Comparison of ENCODE assay signal across 1 cellular context in the genomic region with DNA sequence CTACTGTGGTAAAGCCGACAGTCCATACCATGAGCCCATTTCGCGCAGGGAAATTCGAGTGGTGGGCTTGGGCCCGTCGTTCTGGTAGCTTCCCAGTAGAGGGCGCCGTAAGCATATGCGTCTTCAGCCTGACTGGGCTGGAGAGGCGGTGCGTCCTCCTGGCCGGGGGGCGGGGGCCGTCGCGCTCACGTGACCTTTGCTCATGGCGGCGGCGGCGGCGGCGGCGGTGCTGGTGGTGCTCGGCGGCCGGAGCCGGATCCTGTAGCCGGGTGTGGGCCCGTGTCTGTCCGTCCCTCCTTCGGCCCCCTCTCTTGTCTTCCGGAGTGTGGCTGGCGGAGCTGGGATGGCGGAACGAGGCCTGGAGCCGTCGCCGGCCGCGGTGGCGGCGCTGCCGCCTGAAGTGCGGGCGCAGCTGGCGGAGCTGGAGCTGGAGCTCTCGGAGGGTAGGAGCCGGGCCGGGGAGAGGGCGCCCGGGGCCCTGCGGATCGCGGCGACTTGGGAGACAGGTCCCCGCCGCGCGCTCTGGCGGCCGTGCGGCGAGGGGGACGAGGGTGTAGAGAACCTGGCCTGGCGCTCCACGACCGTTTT.
TF ChIP-seq lines count a peak whose summit lies in the region.

A gene with protein sequence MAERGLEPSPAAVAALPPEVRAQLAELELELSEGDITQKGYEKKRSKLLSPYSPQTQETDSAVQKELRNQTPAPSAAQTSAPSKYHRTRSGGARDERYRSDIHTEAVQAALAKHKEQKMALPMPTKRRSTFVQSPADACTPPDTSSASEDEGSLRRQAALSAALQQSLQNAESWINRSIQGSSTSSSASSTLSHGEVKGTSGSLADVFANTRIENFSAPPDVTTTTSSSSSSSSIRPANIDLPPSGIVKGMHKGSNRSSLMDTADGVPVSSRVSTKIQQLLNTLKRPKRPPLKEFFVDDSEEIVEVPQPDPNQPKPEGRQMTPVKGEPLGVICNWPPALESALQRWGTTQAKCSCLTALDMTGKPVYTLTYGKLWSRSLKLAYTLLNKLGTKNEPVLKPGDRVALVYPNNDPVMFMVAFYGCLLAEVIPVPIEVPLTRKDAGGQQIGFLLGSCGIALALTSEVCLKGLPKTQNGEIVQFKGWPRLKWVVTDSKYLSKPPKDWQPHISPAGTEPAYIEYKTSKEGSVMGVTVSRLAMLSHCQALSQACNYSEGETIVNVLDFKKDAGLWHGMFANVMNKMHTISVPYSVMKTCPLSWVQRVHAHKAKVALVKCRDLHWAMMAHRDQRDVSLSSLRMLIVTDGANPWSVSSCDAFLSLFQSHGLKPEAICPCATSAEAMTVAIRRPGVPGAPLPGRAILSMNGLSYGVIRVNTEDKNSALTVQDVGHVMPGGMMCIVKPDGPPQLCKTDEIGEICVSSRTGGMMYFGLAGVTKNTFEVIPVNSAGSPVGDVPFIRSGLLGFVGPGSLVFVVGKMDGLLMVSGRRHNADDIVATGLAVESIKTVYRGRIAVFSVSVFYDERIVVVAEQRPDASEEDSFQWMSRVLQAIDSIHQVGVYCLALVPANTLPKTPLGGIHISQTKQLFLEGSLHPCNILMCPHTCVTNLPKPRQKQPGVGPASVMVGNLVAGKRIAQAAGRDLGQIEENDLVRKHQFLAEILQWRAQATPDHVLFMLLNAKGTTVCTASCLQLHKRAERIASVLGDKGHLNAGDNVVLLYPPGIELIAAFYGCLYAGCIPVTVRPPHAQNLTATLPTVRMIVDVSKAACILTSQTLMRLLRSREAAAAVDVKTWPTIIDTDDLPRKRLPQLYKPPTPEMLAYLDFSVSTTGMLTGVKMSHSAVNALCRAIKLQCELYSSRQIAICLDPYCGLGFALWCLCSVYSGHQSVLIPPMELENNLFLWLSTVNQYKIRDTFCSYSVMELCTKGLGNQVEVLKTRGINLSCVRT (N-terminal part only) (plus strand): TSS at position 188 of the 588 bp plus-strand sequence. CDS start 156 bp downstream, at position 344.

TF ChIP-seq in WTC11, 78 proteins besides CTCF, POLR2A, EP300 and RAD21 (continued from another document):
- TF ChIP-seq, protein P1, sequence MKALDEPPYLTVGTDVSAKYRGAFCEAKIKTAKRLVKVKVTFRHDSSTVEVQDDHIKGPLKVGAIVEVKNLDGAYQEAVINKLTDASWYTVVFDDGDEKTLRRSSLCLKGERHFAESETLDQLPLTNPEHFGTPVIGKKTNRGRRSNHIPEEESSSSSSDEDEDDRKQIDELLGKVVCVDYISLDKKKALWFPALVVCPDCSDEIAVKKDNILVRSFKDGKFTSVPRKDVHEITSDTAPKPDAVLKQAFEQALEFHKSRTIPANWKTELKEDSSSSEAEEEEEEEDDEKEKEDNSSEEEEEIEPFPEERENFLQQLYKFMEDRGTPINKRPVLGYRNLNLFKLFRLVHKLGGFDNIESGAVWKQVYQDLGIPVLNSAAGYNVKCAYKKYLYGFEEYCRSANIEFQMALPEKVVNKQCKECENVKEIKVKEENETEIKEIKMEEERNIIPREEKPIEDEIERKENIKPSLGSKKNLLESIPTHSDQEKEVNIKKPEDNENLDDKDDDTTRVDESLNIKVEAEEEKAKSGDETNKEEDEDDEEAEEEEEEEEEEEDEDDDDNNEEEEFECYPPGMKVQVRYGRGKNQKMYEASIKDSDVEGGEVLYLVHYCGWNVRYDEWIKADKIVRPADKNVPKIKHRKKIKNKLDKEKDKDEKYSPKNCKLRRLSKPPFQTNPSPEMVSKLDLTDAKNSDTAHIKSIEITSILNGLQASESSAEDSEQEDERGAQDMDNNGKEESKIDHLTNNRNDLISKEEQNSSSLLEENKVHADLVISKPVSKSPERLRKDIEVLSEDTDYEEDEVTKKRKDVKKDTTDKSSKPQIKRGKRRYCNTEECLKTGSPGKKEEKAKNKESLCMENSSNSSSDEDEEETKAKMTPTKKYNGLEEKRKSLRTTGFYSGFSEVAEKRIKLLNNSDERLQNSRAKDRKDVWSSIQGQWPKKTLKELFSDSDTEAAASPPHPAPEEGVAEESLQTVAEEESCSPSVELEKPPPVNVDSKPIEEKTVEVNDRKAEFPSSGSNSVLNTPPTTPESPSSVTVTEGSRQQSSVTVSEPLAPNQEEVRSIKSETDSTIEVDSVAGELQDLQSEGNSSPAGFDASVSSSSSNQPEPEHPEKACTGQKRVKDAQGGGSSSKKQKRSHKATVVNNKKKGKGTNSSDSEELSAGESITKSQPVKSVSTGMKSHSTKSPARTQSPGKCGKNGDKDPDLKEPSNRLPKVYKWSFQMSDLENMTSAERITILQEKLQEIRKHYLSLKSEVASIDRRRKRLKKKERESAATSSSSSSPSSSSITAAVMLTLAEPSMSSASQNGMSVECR (CRISPR knock-in tag; IDR thresholded peaks at IDR 0.05; ENCODE audit: borderline replicate concordance): peak; percentile 61; the same call in 1 of the 2 replicates
- TF ChIP-seq ELF4 (CRISPR knock-in tag; IDR thresholded peaks at IDR 0.05; ENCODE audit: low read depth) (no peak), GRHL2 (CRISPR knock-in tag; IDR thresholded peaks at IDR 0.05; ENCODE audit: insufficient replicate concordance, severe bottlenecking) (no peak), ZNF121 (CRISPR knock-in tag; IDR thresholded peaks at IDR 0.05) (no peak), EMX1 (CRISPR knock-in tag; IDR thresholded peaks at IDR 0.05) (no peak), SOX15 (CRISPR knock-in tag; IDR thresholded peaks at IDR 0.05) (no peak), ZNF671 (CRISPR knock-in tag; IDR thresholded peaks at IDR 0.05) (no peak), CREM (CRISPR knock-in tag; IDR thresholded peaks at IDR 0.05) (no peak), ZNF317 (CRISPR knock-in tag; IDR thresholded peaks at IDR 0.05; ENCODE audit: borderline replicate concordance, low read depth) (no peak), ZNF396 (CRISPR knock-in tag; IDR thresholded peaks at IDR 0.05; ENCODE audit: borderline replicate concordance) (no peak), TEAD1 (CRISPR knock-in tag; IDR thresholded peaks at IDR 0.05) (peak; percentile 70; the same call in 1 of the 2 replicates), JAZF1 (CRISPR knock-in tag; IDR thresholded peaks at IDR 0.05) (no peak)
- TF ChIP-seq, protein P2, sequence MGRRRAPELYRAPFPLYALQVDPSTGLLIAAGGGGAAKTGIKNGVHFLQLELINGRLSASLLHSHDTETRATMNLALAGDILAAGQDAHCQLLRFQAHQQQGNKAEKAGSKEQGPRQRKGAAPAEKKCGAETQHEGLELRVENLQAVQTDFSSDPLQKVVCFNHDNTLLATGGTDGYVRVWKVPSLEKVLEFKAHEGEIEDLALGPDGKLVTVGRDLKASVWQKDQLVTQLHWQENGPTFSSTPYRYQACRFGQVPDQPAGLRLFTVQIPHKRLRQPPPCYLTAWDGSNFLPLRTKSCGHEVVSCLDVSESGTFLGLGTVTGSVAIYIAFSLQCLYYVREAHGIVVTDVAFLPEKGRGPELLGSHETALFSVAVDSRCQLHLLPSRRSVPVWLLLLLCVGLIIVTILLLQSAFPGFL (CRISPR knock-in tag; IDR thresholded peaks at IDR 0.05; ENCODE audit: borderline replicate concordance): no peak
- TF ChIP-seq, protein P3, sequence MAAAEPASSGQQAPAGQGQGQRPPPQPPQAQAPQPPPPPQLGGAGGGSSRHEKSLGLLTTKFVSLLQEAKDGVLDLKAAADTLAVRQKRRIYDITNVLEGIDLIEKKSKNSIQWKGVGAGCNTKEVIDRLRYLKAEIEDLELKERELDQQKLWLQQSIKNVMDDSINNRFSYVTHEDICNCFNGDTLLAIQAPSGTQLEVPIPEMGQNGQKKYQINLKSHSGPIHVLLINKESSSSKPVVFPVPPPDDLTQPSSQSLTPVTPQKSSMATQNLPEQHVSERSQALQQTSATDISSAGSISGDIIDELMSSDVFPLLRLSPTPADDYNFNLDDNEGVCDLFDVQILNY (CRISPR knock-in tag; IDR thresholded peaks at IDR 0.05): peak; percentile 57; the same call in 1 of the 2 replicates
- TF ChIP-seq, protein P4, sequence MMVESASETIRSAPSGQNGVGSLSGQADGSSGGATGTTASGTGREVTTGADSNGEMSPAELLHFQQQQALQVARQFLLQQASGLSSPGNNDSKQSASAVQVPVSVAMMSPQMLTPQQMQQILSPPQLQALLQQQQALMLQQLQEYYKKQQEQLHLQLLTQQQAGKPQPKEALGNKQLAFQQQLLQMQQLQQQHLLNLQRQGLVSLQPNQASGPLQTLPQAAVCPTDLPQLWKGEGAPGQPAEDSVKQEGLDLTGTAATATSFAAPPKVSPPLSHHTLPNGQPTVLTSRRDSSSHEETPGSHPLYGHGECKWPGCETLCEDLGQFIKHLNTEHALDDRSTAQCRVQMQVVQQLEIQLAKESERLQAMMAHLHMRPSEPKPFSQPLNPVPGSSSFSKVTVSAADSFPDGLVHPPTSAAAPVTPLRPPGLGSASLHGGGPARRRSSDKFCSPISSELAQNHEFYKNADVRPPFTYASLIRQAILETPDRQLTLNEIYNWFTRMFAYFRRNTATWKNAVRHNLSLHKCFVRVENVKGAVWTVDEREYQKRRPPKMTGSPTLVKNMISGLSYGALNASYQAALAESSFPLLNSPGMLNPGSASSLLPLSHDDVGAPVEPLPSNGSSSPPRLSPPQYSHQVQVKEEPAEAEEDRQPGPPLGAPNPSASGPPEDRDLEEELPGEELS (CRISPR knock-in tag; IDR thresholded peaks at IDR 0.05): peak; percentile 80; the same call in 1 of the 2 replicates
- TF ChIP-seq, protein P5, sequence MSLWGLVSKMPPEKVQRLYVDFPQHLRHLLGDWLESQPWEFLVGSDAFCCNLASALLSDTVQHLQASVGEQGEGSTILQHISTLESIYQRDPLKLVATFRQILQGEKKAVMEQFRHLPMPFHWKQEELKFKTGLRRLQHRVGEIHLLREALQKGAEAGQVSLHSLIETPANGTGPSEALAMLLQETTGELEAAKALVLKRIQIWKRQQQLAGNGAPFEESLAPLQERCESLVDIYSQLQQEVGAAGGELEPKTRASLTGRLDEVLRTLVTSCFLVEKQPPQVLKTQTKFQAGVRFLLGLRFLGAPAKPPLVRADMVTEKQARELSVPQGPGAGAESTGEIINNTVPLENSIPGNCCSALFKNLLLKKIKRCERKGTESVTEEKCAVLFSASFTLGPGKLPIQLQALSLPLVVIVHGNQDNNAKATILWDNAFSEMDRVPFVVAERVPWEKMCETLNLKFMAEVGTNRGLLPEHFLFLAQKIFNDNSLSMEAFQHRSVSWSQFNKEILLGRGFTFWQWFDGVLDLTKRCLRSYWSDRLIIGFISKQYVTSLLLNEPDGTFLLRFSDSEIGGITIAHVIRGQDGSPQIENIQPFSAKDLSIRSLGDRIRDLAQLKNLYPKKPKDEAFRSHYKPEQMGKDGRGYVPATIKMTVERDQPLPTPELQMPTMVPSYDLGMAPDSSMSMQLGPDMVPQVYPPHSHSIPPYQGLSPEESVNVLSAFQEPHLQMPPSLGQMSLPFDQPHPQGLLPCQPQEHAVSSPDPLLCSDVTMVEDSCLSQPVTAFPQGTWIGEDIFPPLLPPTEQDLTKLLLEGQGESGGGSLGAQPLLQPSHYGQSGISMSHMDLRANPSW (CRISPR knock-in tag; conservative IDR thresholded peaks at IDR 0.05; ENCODE audit: low read depth): no peak
- TF ChIP-seq, protein P6, sequence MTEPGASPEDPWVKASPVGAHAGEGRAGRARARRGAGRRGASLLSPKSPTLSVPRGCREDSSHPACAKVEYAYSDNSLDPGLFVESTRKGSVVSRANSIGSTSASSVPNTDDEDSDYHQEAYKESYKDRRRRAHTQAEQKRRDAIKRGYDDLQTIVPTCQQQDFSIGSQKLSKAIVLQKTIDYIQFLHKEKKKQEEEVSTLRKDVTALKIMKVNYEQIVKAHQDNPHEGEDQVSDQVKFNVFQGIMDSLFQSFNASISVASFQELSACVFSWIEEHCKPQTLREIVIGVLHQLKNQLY (CRISPR knock-in tag; IDR thresholded peaks at IDR 0.05): no peak
- TF ChIP-seq, protein P7, sequence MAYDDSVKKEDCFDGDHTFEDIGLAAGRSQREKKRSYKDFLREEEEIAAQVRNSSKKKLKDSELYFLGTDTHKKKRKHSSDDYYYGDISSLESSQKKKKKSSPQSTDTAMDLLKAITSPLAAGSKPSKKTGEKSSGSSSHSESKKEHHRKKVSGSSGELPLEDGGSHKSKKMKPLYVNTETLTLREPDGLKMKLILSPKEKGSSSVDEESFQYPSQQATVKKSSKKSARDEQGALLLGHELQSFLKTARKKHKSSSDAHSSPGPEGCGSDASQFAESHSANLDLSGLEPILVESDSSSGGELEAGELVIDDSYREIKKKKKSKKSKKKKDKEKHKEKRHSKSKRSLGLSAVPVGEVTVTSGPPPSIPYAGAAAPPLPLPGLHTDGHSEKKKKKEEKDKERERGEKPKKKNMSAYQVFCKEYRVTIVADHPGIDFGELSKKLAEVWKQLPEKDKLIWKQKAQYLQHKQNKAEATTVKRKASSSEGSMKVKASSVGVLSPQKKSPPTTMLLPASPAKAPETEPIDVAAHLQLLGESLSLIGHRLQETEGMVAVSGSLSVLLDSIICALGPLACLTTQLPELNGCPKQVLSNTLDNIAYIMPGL (CRISPR knock-in tag; IDR thresholded peaks at IDR 0.05): peak; percentile 97
- TF ChIP-seq, protein P8, sequence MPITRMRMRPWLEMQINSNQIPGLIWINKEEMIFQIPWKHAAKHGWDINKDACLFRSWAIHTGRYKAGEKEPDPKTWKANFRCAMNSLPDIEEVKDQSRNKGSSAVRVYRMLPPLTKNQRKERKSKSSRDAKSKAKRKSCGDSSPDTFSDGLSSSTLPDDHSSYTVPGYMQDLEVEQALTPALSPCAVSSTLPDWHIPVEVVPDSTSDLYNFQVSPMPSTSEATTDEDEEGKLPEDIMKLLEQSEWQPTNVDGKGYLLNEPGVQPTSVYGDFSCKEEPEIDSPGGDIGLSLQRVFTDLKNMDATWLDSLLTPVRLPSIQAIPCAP (CRISPR knock-in tag; IDR thresholded peaks at IDR 0.05): no peak
